Comparison of ENCODE assay signal across 7 cellular contexts in the genomic region with DNA sequence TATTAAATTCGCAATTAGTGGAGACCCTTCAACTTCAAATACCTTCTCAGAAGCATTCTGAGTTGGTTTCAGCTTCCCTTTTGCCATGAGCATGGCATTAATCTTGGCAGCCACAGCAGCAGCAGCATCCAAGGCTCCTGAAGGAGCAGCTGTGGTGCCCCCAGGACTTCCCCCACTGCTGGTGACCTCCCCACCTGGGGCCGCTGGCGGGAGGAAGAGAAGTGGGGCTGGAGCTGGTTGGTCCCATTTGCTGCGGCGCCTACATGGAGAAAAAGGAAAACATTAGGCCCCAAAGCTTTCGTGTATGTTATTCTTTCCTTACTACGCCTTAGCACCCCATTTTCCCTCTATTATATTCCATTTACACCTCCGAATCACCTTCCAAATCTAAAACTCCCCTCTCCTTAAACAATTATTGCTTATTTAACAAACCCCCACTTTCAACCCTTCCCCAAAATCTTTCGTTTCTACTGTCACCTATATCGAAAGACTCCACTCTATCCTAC. TPM values are rescaled to one million over a fixed set of nuclear protein-coding genes. Genes with fewer than 3 reads are reported as not detected.
DNase-seq lines count a peak whose midpoint lies in the region; ATAC-seq, FAIRE-seq and TF ChIP-seq lines count a peak whose summit lies in the region.

No MANE protein-coding gene starts in this region.

- no peak for TF ChIP-seq CTCF in PC-9 (conservative IDR thresholded peaks at IDR 0.05)
- no peak for TF ChIP-seq CTCF in foreskin keratinocyte (conservative IDR thresholded peaks at IDR 0.05)

- no peak for ATAC-seq in foreskin keratinocyte

- H3K79me2 ChIP-seq in PC-9 (ENCODE audit: low read depth) = peaks cover 55% of the 10 kb centered on the region

- H3K4me3 ChIP-seq in PC-9 (peak overlapping the region; percentile 84), skeletal muscle tissue (ENCODE audit: low read length in 3 of 3) (peak overlapping the region; percentile 90 to 97 (median 93))

- intact Hi-C loops in PC-9 (cut with micrococcal nuclease; ENCODE audit: unreplicated experiment) = loop anchor here (5.0 to 10.0 kb wide), 2 partner anchors 69 to 281 kb away; a partner anchor contains a TSS

- no peaks in the 10 kb centered on the region for H3K27me3 ChIP-seq in PC-9 (ENCODE audit: insufficient read depth, low read depth)
- H3K27me3 ChIP-seq in foreskin keratinocyte = no peaks in the 10 kb centered on the region
- H3K27me3 ChIP-seq in skeletal muscle tissue (ENCODE audit: control insufficient read depth in 3 of 3, insufficient read depth in 3 of 3, low read length in 3 of 3) = no peaks in the 10 kb centered on the region

- peaks cover 34% of the 10 kb centered on the region for H4K20me1 ChIP-seq in PC-9 (ENCODE audit: insufficient read depth)

- peak overlapping the region; percentile 95 for H3K4me2 ChIP-seq in PC-9

- H3K9ac ChIP-seq in skeletal muscle tissue (ENCODE audit: low read depth in 1 of 3, low read length in 3 of 3) = peak overlapping the region; percentile 95 to 100 (median 99)

- peak; percentile 65 for FAIRE-seq in GM12892 (lab: Jason Lieb, UNC)

- DNase-seq in GM12892 (ENCODE audit: insufficient read length) = no peak
- no peak for DNase-seq in PC-9
- DNase-seq in foreskin keratinocyte = no peak
- no peak for DNase-seq in NCI-H1930 (lab: John Stamatoyannopoulos, UW)
- DNase-seq in T-helper 1 cell = no peak
- no peak for DNase-seq in LoVo (ENCODE audit: low spot score)

- no peaks in the 10 kb centered on the region for H3K9me2 ChIP-seq in PC-9 (ENCODE audit: insufficient read depth)

- peak overlapping the region; percentile 45; the same call in 1 of the 2 replicates for H2AFZ ChIP-seq in PC-9

- POLR2A ChIA-PET in PC-9 (lab: Charles Lee; ENCODE audit: unreplicated experiment) = interaction anchor here (0.6 to 1.0 kb wide), 3 partner anchors 42 to 348 kb away, joined by 3 to 5 read pairs (median 3); no protein-coding TSS in a partner anchor

- no TSS peak for BruUV-seq in PC-9 (replicated peaks; lab: Mats Ljungman, UMichigan)

- TF ChIP-seq POLR2A in GM12892 (IDR thresholded peaks at IDR 0.05; ENCODE audit: low read depth, low read length) = no peak

- peaks cover 46% of the 10 kb centered on the region for H3K4me1 ChIP-seq in PC-9 (replicated peaks; ENCODE audit: insufficient read depth)
- H3K4me1 ChIP-seq in foreskin keratinocyte = peaks cover 31% of the 10 kb centered on the region
- peaks cover 37 to 46% (median 37%) of the 10 kb centered on the region in 3 donors for H3K4me1 ChIP-seq in skeletal muscle tissue (ENCODE audit: control insufficient read depth in 3 of 3, insufficient read depth in 3 of 3, low read length in 3 of 3)

- peaks cover 66% of the 10 kb centered on the region for H3F3A ChIP-seq in PC-9 (ENCODE audit: insufficient read depth, low read depth)

- peaks cover 45% of the 10 kb centered on the region for H3K36me3 ChIP-seq in PC-9 (ENCODE audit: low read depth)
- H3K36me3 ChIP-seq in skeletal muscle tissue (ENCODE audit: control insufficient read depth in 3 of 3, insufficient read depth in 3 of 3, low read length in 3 of 3) = peaks cover 20 to 41% (median 24%) of the 10 kb centered on the region in 3 donors

- CTCF ChIA-PET in PC-9 (lab: Charles Lee) = interaction anchor here (0.5 kb wide), 1 partner anchor 249 kb away, joined by 8 read pairs; no protein-coding TSS in a partner anchor

- peak overlapping the region; percentile 92 for H3K27ac ChIP-seq in PC-9
- peak overlapping the region; percentile 93 for H3K27ac ChIP-seq in foreskin keratinocyte
- peak overlapping the region; percentile 96 for H3K27ac ChIP-seq in skeletal muscle tissue (ENCODE audit: low read depth, low read length)

- H3K9me3 ChIP-seq in PC-9 (ENCODE audit: insufficient read depth, low read depth) (no peaks in the 10 kb centered on the region), skeletal muscle tissue (ENCODE audit: control insufficient read depth in 3 of 3, low read length in 3 of 3) (no peaks in the 10 kb centered on the region)

RNA-seq across cellular contexts. Expression of a gene that starts 0.6 kb away (rescaled TPM):
- polyA plus RNA-seq in GM12892 (2012; ENCODE audit: missing spikeins) = 46.2 TPM
- total RNA-seq in PC-9 (2021) (63.4 and 68.8 TPM in 2 replicates), foreskin keratinocyte (22.7 and 27.9 TPM in 2 replicates), skeletal muscle tissue (26.6 TPM)
- 9.0 and 12.1 TPM in 2 replicates for polyA plus RNA-seq in foreskin keratinocyte

RNA-seq across cellular contexts. Expression of a gene that starts 7.8 kb away (rescaled TPM):
- polyA plus RNA-seq in GM12892 (2012; ENCODE audit: missing spikeins) = 0.36 TPM
- total RNA-seq in PC-9 (2021) (0.33 TPM in 1 of 2 replicates, not detected in the other), foreskin keratinocyte (not detected in 2 replicates), skeletal muscle tissue (not detected)
- polyA plus RNA-seq in foreskin keratinocyte = not detected in 2 replicates

RNA-seq across cellular contexts. Expression of a gene that starts 22.5 kb away (rescaled TPM):
- polyA plus RNA-seq in GM12892 (2012; ENCODE audit: missing spikeins) = 19.8 TPM
- total RNA-seq in PC-9 (2021) (55.8 and 59.2 TPM in 2 replicates), foreskin keratinocyte (17.7 and 21.9 TPM in 2 replicates), skeletal muscle tissue (21.4 TPM)
- polyA plus RNA-seq in foreskin keratinocyte = 13.7 and 14.1 TPM in 2 replicates

RNA-seq across cellular contexts. Expression of a gene that starts 44.7 kb away (rescaled TPM):
- 57.6 TPM for polyA plus RNA-seq in GM12892 (2012; ENCODE audit: missing spikeins)
- total RNA-seq in PC-9 (2021) (85.0 and 93.9 TPM in 2 replicates), foreskin keratinocyte (44.0 and 48.6 TPM in 2 replicates), skeletal muscle tissue (135 TPM)
- 24.4 and 25.5 TPM in 2 replicates for polyA plus RNA-seq in foreskin keratinocyte
